In the genomic region with DNA sequence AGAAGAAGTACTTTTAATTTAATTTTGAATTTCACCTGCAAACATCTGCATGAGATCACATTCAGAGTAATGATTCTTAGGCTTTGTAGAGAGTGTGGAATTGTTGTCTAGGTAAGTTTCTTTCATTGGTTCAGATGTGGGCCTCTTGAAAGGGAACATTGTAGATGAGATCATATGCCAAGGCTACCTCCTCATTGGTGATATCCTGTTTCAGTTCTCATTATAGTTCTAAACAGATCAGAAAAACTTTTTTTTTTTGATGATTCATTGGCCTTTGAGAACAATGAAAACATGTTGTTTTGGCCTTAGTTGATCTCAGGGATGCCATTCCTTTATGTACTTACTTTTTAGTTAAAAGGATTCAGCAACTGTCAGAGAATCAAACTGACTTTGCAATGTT, we compare ENCODE assay signal across 10 cellular contexts. TPM values are rescaled to one million over a fixed set of nuclear protein-coding genes. Genes with fewer than 3 reads are reported as not detected.
DNase-seq lines count a peak whose midpoint lies in the region; ATAC-seq and TF ChIP-seq lines count a peak whose summit lies in the region.
"Had no signal": no experiment of that assay in that cellular context is flagged by ENCODE, and none has a peak within 500 bp of the region (broad histone marks: within the 10 kb centered on the region; RNA-seq: fewer than 3 reads in every experiment).

No MANE protein-coding gene starts in this region.

- ATAC-seq in CD4-positive, CD25-positive, alpha-beta regulatory T cell (ENCODE audit: low read depth in 2 of 2) = peak; percentile 67 to 71
- no peak for ATAC-seq in activated CD8-positive, alpha-beta memory T cell treated with anti-CD3 and anti-CD28 coated beads, Interleukin-2, amount 10 ng/mL, durations not matched to agents 7 days and 5 days

- peaks cover 0 to 4% (median 0%) of the 10 kb centered on the region in 4 donors for H3K4me1 Mint-ChIP-seq in CD4-positive, CD25-positive, alpha-beta regulatory T cell
- peaks cover 5% of the 10 kb centered on the region for H3K4me1 Mint-ChIP-seq in activated CD8-positive, alpha-beta memory T cell treated with anti-CD3 and anti-CD28 coated beads, Interleukin-2, amount 10 ng/mL, durations not matched to agents 7 days and 5 days

- peak overlapping the region in 1 of 3 donors; percentile 14 for H3K27ac Mint-ChIP-seq in CD4-positive, CD25-positive, alpha-beta regulatory T cell
- H3K27ac Mint-ChIP-seq in activated CD8-positive, alpha-beta memory T cell treated with anti-CD3 and anti-CD28 coated beads, Interleukin-2, amount 10 ng/mL, durations not matched to agents 7 days and 5 days = no peak overlapping the region

- no peaks in the 10 kb centered on the region for H3K36me3 ChIP-seq in CD4-positive, CD25-positive, alpha-beta regulatory T cell (ENCODE audit: control insufficient read depth, insufficient read depth, low read length)

- H3K4me1 ChIP-seq in CD4-positive, CD25-positive, alpha-beta regulatory T cell (ENCODE audit: control insufficient read depth, insufficient read depth, low read length, poor library complexity, severe bottlenecking) = no peaks in the 10 kb centered on the region

- peaks cover 20% of the 10 kb centered on the region for H3K27me3 Mint-ChIP-seq in CD4-positive, CD25-positive, alpha-beta regulatory T cell
- peaks cover under 1% of the 10 kb centered on the region for H3K27me3 Mint-ChIP-seq in activated CD8-positive, alpha-beta memory T cell treated with anti-CD3 and anti-CD28 coated beads, Interleukin-2, amount 10 ng/mL, durations not matched to agents 7 days and 5 days

- no peaks in the 10 kb centered on the region for H3K36me3 Mint-ChIP-seq in CD4-positive, CD25-positive, alpha-beta regulatory T cell
- H3K36me3 Mint-ChIP-seq in activated CD8-positive, alpha-beta memory T cell treated with anti-CD3 and anti-CD28 coated beads, Interleukin-2, amount 10 ng/mL, durations not matched to agents 7 days and 5 days = no peaks in the 10 kb centered on the region

- CTCF ChIA-PET in activated CD8-positive, alpha-beta memory T cell treated with anti-CD3 and anti-CD28 coated beads, Interleukin-2, amount 10 ng/mL, durations not matched to agents 7 days and 5 days (lab: Charles Lee) = no interaction called here

- peaks cover 3% of the 10 kb centered on the region for H3K27me3 ChIP-seq in CD4-positive, CD25-positive, alpha-beta regulatory T cell (ENCODE audit: control insufficient read depth, insufficient read depth, low read length)

- peak in 1 of 3 donors; percentile 26 for DNase-seq in CD4-positive, CD25-positive, alpha-beta regulatory T cell
- DNase-seq in GM20000 (ENCODE audit: low spot score) = peak; percentile 24
- peak; percentile 46 to 52 for DNase-seq in SHP77 (lab: John Stamatoyannopoulos, UW)
- peak; percentile 77 for DNase-seq in fibroblast of pulmonary artery (ENCODE audit: low read depth)
- DNase-seq in effector CD4-positive, alpha-beta T cell = no peak
- no peak for DNase-seq in NCI-H1092 (lab: John Stamatoyannopoulos, UW)
- no peak for DNase-seq in activated CD8-positive, alpha-beta memory T cell treated with anti-CD3 and anti-CD28 coated beads, Interleukin-2, amount 10 ng/mL, durations not matched to agents 7 days and 5 days
- no peak for DNase-seq in NCI-H2227 (lab: John Stamatoyannopoulos, UW; ENCODE audit: unreplicated experiment)
- DNase-seq: RPMI8226 had no signal

- H3K27ac ChIP-seq in CD4-positive, CD25-positive, alpha-beta regulatory T cell (ENCODE audit: insufficient read depth, low read length, poor library complexity, severe bottlenecking) = no peak overlapping the region

- no peak overlapping the region for H3K4me3 ChIP-seq in CD4-positive, CD25-positive, alpha-beta regulatory T cell (ENCODE audit: low read depth, low read length)
- H3K4me3 ChIP-seq in fibroblast of pulmonary artery (replicated peaks; ENCODE audit: low read depth, low read length) = no peak overlapping the region

- no peak overlapping the region for H3K4me3 Mint-ChIP-seq in CD4-positive, CD25-positive, alpha-beta regulatory T cell
- H3K4me3 Mint-ChIP-seq in activated CD8-positive, alpha-beta memory T cell treated with anti-CD3 and anti-CD28 coated beads, Interleukin-2, amount 10 ng/mL, durations not matched to agents 7 days and 5 days = no peak overlapping the region
- H3K4me3 Mint-ChIP-seq: activated T-helper 1 cell treated with anti-CD3 and anti-CD28 coated beads, Interleukin-12 subunit alpha, Interleukin-12 subunit beta, Interleukin-2, Interleukin-4 antibody, amounts not matched to agents 30 ng/mL and 10 ng/mL and 1 ng/mL, durations not matched to agents 14 hours and 24 hours and 36 hours had no signal

- H3K9me3 Mint-ChIP-seq in CD4-positive, CD25-positive, alpha-beta regulatory T cell = peaks cover 0 to 1% (median 0%) of the 10 kb centered on the region in 7 donors
- no peaks in the 10 kb centered on the region for H3K9me3 Mint-ChIP-seq in activated CD8-positive, alpha-beta memory T cell treated with anti-CD3 and anti-CD28 coated beads, Interleukin-2, amount 10 ng/mL, durations not matched to agents 7 days and 5 days (ENCODE audit: low read depth)
- H3K9me3 Mint-ChIP-seq: activated T-helper 1 cell treated with anti-CD3 and anti-CD28 coated beads, Interleukin-12 subunit alpha, Interleukin-12 subunit beta, Interleukin-2, Interleukin-4 antibody, amounts not matched to agents 30 ng/mL and 10 ng/mL and 1 ng/mL, durations not matched to agents 14 hours and 24 hours and 36 hours had no signal

- TF ChIP-seq CTCF in GM20000 (IDR thresholded peaks at IDR 0.05; ENCODE audit: extremely low read depth, missing control alignments) (no peak), fibroblast of pulmonary artery (IDR thresholded peaks at IDR 0.05; ENCODE audit: low read length, missing control alignments) (no peak)

- H3K9me3 ChIP-seq in CD4-positive, CD25-positive, alpha-beta regulatory T cell (ENCODE audit: control insufficient read depth in 2 of 2, low read length in 2 of 2) = no peaks in the 10 kb centered on the region

RNA-seq across cellular contexts. Expression of a gene that starts 44.5 kb away (rescaled TPM):
- 0.59 TPM for total RNA-seq in CD4-positive, CD25-positive, alpha-beta regulatory T cell
- polyA plus RNA-seq in CD4-positive, CD25-positive, alpha-beta regulatory T cell = under 1 TPM in 3 of 4 donors, not detected in 1; 0.06 to 0.45 (median 0.22) TPM
- total RNA-seq in activated CD8-positive, alpha-beta memory T cell treated with anti-CD3 and anti-CD28 coated beads, Interleukin-2, amount 10 ng/mL, durations not matched to agents 7 days and 5 days = 1 to 10 TPM; 1.5 to 3.1 TPM

Comparison
In these comparisons a context has a peak if more than half of its experiments do, and no peak if none do; other contexts are left out.
1. DNase-seq: peak in GM20000 (single experiment), SHP77 (2 of 2) and fibroblast of pulmonary artery (single experiment); none in effector CD4-positive, alpha-beta T cell (single experiment), NCI-H1092 (single experiment), activated CD8-positive, alpha-beta memory T cell treated with anti-CD3 and anti-CD28 coated beads, Interleukin-2, amount 10 ng/mL, durations not matched to agents 7 days and 5 days (single experiment) and NCI-H2227 (single experiment).